ENCODE assay signal across 17 cellular contexts in the genomic region with DNA sequence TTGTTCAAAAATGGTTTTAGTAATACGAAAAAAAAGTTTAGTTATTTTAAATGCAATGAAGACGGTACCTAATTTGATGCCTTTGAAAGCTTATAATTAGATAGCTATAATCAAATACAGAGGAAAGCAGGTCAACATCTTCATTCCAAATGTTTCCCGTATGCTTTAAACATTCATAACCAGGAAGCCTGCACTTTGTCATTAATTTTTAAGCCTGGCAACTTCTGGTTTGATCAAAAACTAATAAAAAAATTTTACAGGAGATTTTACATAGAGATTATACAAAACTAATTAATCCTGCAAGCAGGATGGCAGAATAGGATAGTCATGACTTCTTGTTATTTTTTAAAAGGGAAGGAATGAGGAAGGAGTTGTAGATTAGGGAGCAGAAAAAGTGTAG.
"Had no signal": no experiment of that assay in that cellular context is flagged by ENCODE, and none has a peak within 500 bp of the region (broad histone marks: within the 10 kb centered on the region; RNA-seq: fewer than 3 reads in every experiment).

No MANE protein-coding gene starts in this region.

- DNase-seq: KBM-7, NCI-H1048, NCI-H1105, NCI-H1436 treated with DMSO at 0.1 percent for 48 hours, NCI-H1694, NCI-H187 treated with DMSO at 0.1 percent for 48 hours, NCI-H2081, NCI-H2107, NCI-H524, NCI-H526 treated with DMSO at 0.1 percent for 48 hours, NCI-H774, Right ventricle myocardium superior, RPMI8226, SIG-M5 had no signal

- H3K36me3 ChIP-seq: MG63, SJSA1 had no signal

- FAIRE-seq: RCC 7860 had no signal

- H3K4me1 ChIP-seq: SJSA1 had no signal

- H3K27me3 ChIP-seq: MG63, SJSA1 had no signal

- H3K4me3 ChIP-seq: MG63, SJSA1 had no signal

- H3K9me3 ChIP-seq: MG63, SJSA1 had no signal

- H3K27ac ChIP-seq: SJSA1 had no signal
